Comparison of ENCODE assay signal across 2 cellular contexts in genomic region chr15:28727026-28727425, GRCh38. TPM values are rescaled to one million over a fixed set of nuclear protein-coding genes. Genes with fewer than 3 reads are reported as not detected.
"Had no signal": no experiment of that assay in that cellular context is flagged by ENCODE, and none has a peak within 500 bp of the region (broad histone marks: within the 10 kb centered on the region; RNA-seq: fewer than 3 reads in every experiment).

No MANE protein-coding gene starts in this region.

RNA-seq across cellular contexts. Expression of gene GOLGA8M, which starts 14.8 kb away (rescaled TPM):
- total RNA-seq: M059J, NCI-H460 had no signal
